ENCODE assay signal across 6 cellular contexts in the genomic region with DNA sequence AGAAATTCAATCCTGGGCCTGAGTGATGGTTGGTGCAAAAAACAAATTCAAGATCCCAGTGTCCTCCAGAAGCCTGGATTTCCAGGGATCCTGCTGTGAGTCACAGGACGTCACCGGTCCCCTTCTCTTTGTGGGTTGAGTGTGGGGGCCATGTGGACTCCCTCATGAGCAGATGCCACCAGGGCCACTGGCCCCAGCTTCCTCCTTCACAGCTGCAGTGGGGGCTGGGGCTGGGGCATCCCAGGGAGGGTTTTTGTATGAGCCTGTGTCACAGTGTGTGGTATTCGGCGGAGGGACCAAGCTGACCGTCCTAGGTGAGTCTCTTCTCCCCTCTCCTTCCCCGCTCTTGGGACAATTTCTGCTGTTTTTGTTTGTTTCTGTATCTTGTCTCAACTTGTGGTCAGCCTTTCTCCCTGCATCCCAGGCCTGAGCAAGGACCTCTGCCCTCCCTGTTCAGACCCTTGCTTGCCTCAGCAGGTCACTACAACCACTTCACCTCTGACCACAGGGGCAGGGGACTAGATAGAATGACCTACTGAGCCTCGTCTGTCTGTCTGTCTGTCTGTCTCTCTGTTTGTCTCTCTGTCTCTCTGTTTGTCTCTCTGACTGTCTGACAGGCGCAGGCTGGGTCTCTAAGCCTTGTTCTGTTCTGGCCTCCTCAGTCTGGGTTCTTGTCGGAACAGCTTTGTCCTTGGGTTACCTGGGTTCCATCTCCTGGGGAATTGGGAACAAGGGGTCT. TPM values are rescaled to one million over a fixed set of nuclear protein-coding genes. Genes with fewer than 3 reads are reported as not detected.
"Had no signal": no experiment of that assay in that cellular context is flagged by ENCODE, and none has a peak within 500 bp of the region (broad histone marks: within the 10 kb centered on the region; RNA-seq: fewer than 3 reads in every experiment).

No MANE protein-coding gene starts in this region.

RNA-seq across cellular contexts. Expression of a gene that starts 11.9 kb away (rescaled TPM):
- total RNA-seq: activated CD4-positive, alpha-beta T cell treated with anti-CD3 and anti-CD28 coated beads, Interleukin-2, amount 10 ng/mL, durations not matched to agents 24 days and 14 days; activated CD8-positive, alpha-beta memory T cell treated with anti-CD3 and anti-CD28 coated beads, Interleukin-2, amount 10 ng/mL, durations not matched to agents 7 days and 5 days; activated T-helper 1 cell treated with anti-CD3 and anti-CD28 coated beads, Interleukin-12 subunit alpha, Interleukin-12 subunit beta, Interleukin-2, Interleukin-4 antibody, amounts not matched to agents 30 ng/mL and 10 ng/mL and 1 ng/mL, durations not matched to agents 14 hours and 24 hours and 36 hours; PC-3; SK-MEL-5; WTC11 had no signal
